In genomic region chr2:161625314-161625919, GRCh38 we compare ENCODE assay signal across 12 cellular contexts. TPM values are rescaled to one million over a fixed set of nuclear protein-coding genes. Genes with fewer than 3 reads are reported as not detected.
DNase-seq lines count a peak whose midpoint lies in the region; ATAC-seq, FAIRE-seq and TF ChIP-seq lines count a peak whose summit lies in the region.
"Had no signal": no experiment of that assay in that cellular context is flagged by ENCODE, and none has a peak within 500 bp of the region (broad histone marks: within the 10 kb centered on the region; RNA-seq: fewer than 3 reads in every experiment).

No MANE protein-coding gene starts in this region.

- no peak for FAIRE-seq in kidney (lab: Jason Lieb, UNC)
- FAIRE-seq: colon had no signal

- CTCF ChIA-PET in activated CD8-positive, alpha-beta T cell treated with anti-CD3 and anti-CD28 coated beads for 36 hours (lab: Charles Lee): interaction anchor here (0.6 to 1.1 kb wide), 3 partner anchors 39 to 221 kb away, joined by 3 to 5 read pairs (median 3); no protein-coding TSS in a partner anchor
- CTCF ChIA-PET in activated CD8-positive, alpha-beta T cell treated with anti-CD3 and anti-CD28 coated beads, Interleukin-2, amount 10 ng/mL, durations not matched to agents 7 days and 5 days (lab: Charles Lee): no interaction called here

- H3K9me3 Mint-ChIP-seq in activated CD8-positive, alpha-beta T cell treated with anti-CD3 and anti-CD28 coated beads for 36 hours: no peaks in the 10 kb centered on the region
- no peaks in the 10 kb centered on the region for H3K9me3 Mint-ChIP-seq in activated CD8-positive, alpha-beta T cell treated with anti-CD3 and anti-CD28 coated beads, Interleukin-2, amount 10 ng/mL, durations not matched to agents 7 days and 5 days (ENCODE audit: insufficient read depth)
- H3K9me3 Mint-ChIP-seq in activated naive CD8-positive, alpha-beta T cell treated with anti-CD3 and anti-CD28 coated beads, Interleukin-2, amount 50 U/mL, for 24 hours: no peaks in the 10 kb centered on the region

- intact Hi-C loops in activated CD8-positive, alpha-beta T cell treated with anti-CD3 and anti-CD28 coated beads for 36 hours (cut with micrococcal nuclease): no loop called here
- intact Hi-C loops in kidney (cut with DNase I): no loop called here

- peak; percentile 61 for ATAC-seq in activated CD8-positive, alpha-beta T cell treated with anti-CD3 and anti-CD28 coated beads for 36 hours
- no peak for ATAC-seq in activated CD8-positive, alpha-beta T cell treated with anti-CD3 and anti-CD28 coated beads, Interleukin-2, amount 10 ng/mL, durations not matched to agents 7 days and 5 days
- ATAC-seq in activated naive CD8-positive, alpha-beta T cell treated with anti-CD3 and anti-CD28 coated beads, Interleukin-2, amount 50 U/mL, for 24 hours: peak; percentile 52
- no peak for ATAC-seq in foreskin keratinocyte
- ATAC-seq: sciatic nerve had no signal

- H3K36me3 ChIP-seq in iPS-20b (ENCODE audit: insufficient read depth, low read depth, low read length): no peaks in the 10 kb centered on the region
- no peaks in the 10 kb centered on the region for H3K36me3 ChIP-seq in kidney (ENCODE audit: control insufficient read depth in 1 of 2, insufficient read depth in 2 of 2, low read length in 2 of 2)

- peak overlapping the region; percentile 95 for H3K4me3 ChIP-seq in iPS-20b (ENCODE audit: low read length)
- no peak overlapping the region for H3K4me3 ChIP-seq in kidney (ENCODE audit: low read length in 2 of 2)

- POLR2A ChIA-PET in activated CD8-positive, alpha-beta T cell treated with anti-CD3 and anti-CD28 coated beads for 36 hours (lab: Charles Lee): interaction anchor here (0.7 kb wide), 1 partner anchor 10 kb away, joined by 3 read pairs; no protein-coding TSS in a partner anchor
- POLR2A ChIA-PET in activated CD8-positive, alpha-beta T cell treated with anti-CD3 and anti-CD28 coated beads, Interleukin-2, amount 10 ng/mL, durations not matched to agents 7 days and 5 days (lab: Charles Lee): no interaction called here

- H3K27ac ChIP-seq in iPS-20b (ENCODE audit: low read length): no peak overlapping the region
- peak overlapping the region; percentile 61 for H3K27ac ChIP-seq in temporal lobe (ENCODE audit: low read depth, low read length)
- no peak overlapping the region for H3K27ac ChIP-seq in kidney (ENCODE audit: low read depth in 2 of 2, low read length in 2 of 2)
- no peak overlapping the region for H3K27ac ChIP-seq in foreskin keratinocyte

- H3K9ac ChIP-seq in iPS-20b (ENCODE audit: low read depth, low read length) (peak overlapping the region; percentile 65; the same call in 1 of the 2 replicates), kidney (ENCODE audit: low read length in 2 of 2) (no peak overlapping the region)

- peaks cover 21% of the 10 kb centered on the region for H3K27me3 ChIP-seq in iPS-20b (ENCODE audit: insufficient read depth, low read length)
- peaks cover 58% of the 10 kb centered on the region for H3K27me3 ChIP-seq in foreskin keratinocyte

- peaks cover 35% of the 10 kb centered on the region for H3K27me3 Mint-ChIP-seq in activated CD8-positive, alpha-beta T cell treated with anti-CD3 and anti-CD28 coated beads for 36 hours
- peaks cover 45% of the 10 kb centered on the region for H3K27me3 Mint-ChIP-seq in activated CD8-positive, alpha-beta T cell treated with anti-CD3 and anti-CD28 coated beads, Interleukin-2, amount 10 ng/mL, durations not matched to agents 7 days and 5 days (ENCODE audit: low read depth)
- peaks cover 33% of the 10 kb centered on the region for H3K27me3 Mint-ChIP-seq in activated naive CD8-positive, alpha-beta T cell treated with anti-CD3 and anti-CD28 coated beads, Interleukin-2, amount 50 U/mL, for 24 hours

- H3K4me1 Mint-ChIP-seq in activated CD8-positive, alpha-beta T cell treated with anti-CD3 and anti-CD28 coated beads for 36 hours (ENCODE audit: low read depth): peaks cover 5% of the 10 kb centered on the region
- H3K4me1 Mint-ChIP-seq in activated CD8-positive, alpha-beta T cell treated with anti-CD3 and anti-CD28 coated beads, Interleukin-2, amount 10 ng/mL, durations not matched to agents 7 days and 5 days (ENCODE audit: low read depth): peaks cover 2% of the 10 kb centered on the region
- H3K4me1 Mint-ChIP-seq in activated naive CD8-positive, alpha-beta T cell treated with anti-CD3 and anti-CD28 coated beads, Interleukin-2, amount 50 U/mL, for 24 hours: peaks cover 4% of the 10 kb centered on the region

- H3K36me3 Mint-ChIP-seq in activated CD8-positive, alpha-beta T cell treated with anti-CD3 and anti-CD28 coated beads for 36 hours (ENCODE audit: low read depth): no peaks in the 10 kb centered on the region
- H3K36me3 Mint-ChIP-seq in activated CD8-positive, alpha-beta T cell treated with anti-CD3 and anti-CD28 coated beads, Interleukin-2, amount 10 ng/mL, durations not matched to agents 7 days and 5 days (ENCODE audit: low read depth): no peaks in the 10 kb centered on the region
- H3K36me3 Mint-ChIP-seq in activated naive CD8-positive, alpha-beta T cell treated with anti-CD3 and anti-CD28 coated beads, Interleukin-2, amount 50 U/mL, for 24 hours (ENCODE audit: low read depth): no peaks in the 10 kb centered on the region

- TF ChIP-seq CTCF in activated CD8-positive, alpha-beta T cell treated with anti-CD3 and anti-CD28 coated beads for 36 hours (IDR thresholded peaks at IDR 0.05): no peak
- no peak for TF ChIP-seq CTCF in kidney (IDR thresholded peaks at IDR 0.05; ENCODE audit: borderline replicate concordance, extremely low read depth, insufficient read depth)
- TF ChIP-seq CTCF in foreskin keratinocyte (conservative IDR thresholded peaks at IDR 0.05): no peak

- DNase-seq in activated CD8-positive, alpha-beta T cell treated with anti-CD3 and anti-CD28 coated beads for 36 hours: peak; percentile 10
- no peak for DNase-seq in activated CD8-positive, alpha-beta T cell treated with anti-CD3 and anti-CD28 coated beads, Interleukin-2, amount 10 ng/mL, durations not matched to agents 7 days and 5 days
- peak; percentile 6 for DNase-seq in activated naive CD8-positive, alpha-beta T cell treated with anti-CD3 and anti-CD28 coated beads, Interleukin-2, amount 50 U/mL, for 24 hours
- DNase-seq in MV-4-11 (lab: John Stamatoyannopoulos, UW) (no peak), kidney (no peak), foreskin keratinocyte (no peak)
- DNase-seq: activated CD4-positive, alpha-beta T cell treated with anti-CD3 and anti-CD28 coated beads for 4 hours; stimulated activated CD8-positive, alpha-beta memory T cell treated with anti-CD3 and anti-CD28 coated beads, Interleukin-4, amount 100 ng/mL, for 48 hours had no signal

- no peak overlapping the region for H3K27ac Mint-ChIP-seq in activated CD8-positive, alpha-beta T cell treated with anti-CD3 and anti-CD28 coated beads for 36 hours
- no peak overlapping the region for H3K27ac Mint-ChIP-seq in activated CD8-positive, alpha-beta T cell treated with anti-CD3 and anti-CD28 coated beads, Interleukin-2, amount 10 ng/mL, durations not matched to agents 7 days and 5 days
- no peak overlapping the region for H3K27ac Mint-ChIP-seq in activated naive CD8-positive, alpha-beta T cell treated with anti-CD3 and anti-CD28 coated beads, Interleukin-2, amount 50 U/mL, for 24 hours

- no peaks in the 10 kb centered on the region; the same call in 1 of the 2 replicates for H3K4me1 ChIP-seq in iPS-20b (ENCODE audit: insufficient read depth, low read length)
- H3K4me1 ChIP-seq in kidney (ENCODE audit: control insufficient read depth in 1 of 2, insufficient read depth in 1 of 2, low read depth in 1 of 2, low read length in 2 of 2): no peaks in the 10 kb centered on the region
- H3K4me1 ChIP-seq in foreskin keratinocyte: no peaks in the 10 kb centered on the region

- H3K9me3 ChIP-seq in iPS-20b (ENCODE audit: insufficient read depth, low read depth, low read length): no peaks in the 10 kb centered on the region
- H3K9me3 ChIP-seq in kidney (ENCODE audit: control insufficient read depth in 1 of 2, low read length in 2 of 2): no peaks in the 10 kb centered on the region

- no peak overlapping the region for H3K4me3 Mint-ChIP-seq in activated CD8-positive, alpha-beta T cell treated with anti-CD3 and anti-CD28 coated beads for 36 hours
- H3K4me3 Mint-ChIP-seq in activated CD8-positive, alpha-beta T cell treated with anti-CD3 and anti-CD28 coated beads, Interleukin-2, amount 10 ng/mL, durations not matched to agents 7 days and 5 days: no peak overlapping the region
- peak overlapping the region; percentile 15 for H3K4me3 Mint-ChIP-seq in activated naive CD8-positive, alpha-beta T cell treated with anti-CD3 and anti-CD28 coated beads, Interleukin-2, amount 50 U/mL, for 24 hours

RNA-seq across cellular contexts. Expression of gene SLC4A10, which starts 1.2 kb away (rescaled TPM):
- 1 to 10 TPM; 3.8 to 4.5 TPM for total RNA-seq in activated CD8-positive, alpha-beta T cell treated with anti-CD3 and anti-CD28 coated beads for 36 hours
- 1 to 10 TPM; 2.8 TPM for total RNA-seq in activated CD8-positive, alpha-beta T cell treated with anti-CD3 and anti-CD28 coated beads, Interleukin-2, amount 10 ng/mL, durations not matched to agents 7 days and 5 days
- total RNA-seq in temporal lobe: 41.8 TPM
- not detected for total RNA-seq in kidney
- not detected for polyA plus RNA-seq in kidney (ENCODE audit: insufficient read depth, low read depth, low replicate concordance)
- total RNA-seq in foreskin keratinocyte: not detected in 2 replicates
- polyA plus RNA-seq in foreskin keratinocyte: not detected in 2 replicates

Comparison
In these comparisons a context has a peak if more than half of its experiments do, and no peak if none do; other contexts are left out.
1. ATAC-seq: peak in activated CD8-positive, alpha-beta T cell treated with anti-CD3 and anti-CD28 coated beads for 36 hours (single experiment) and activated naive CD8-positive, alpha-beta T cell treated with anti-CD3 and anti-CD28 coated beads, Interleukin-2, amount 50 U/mL, for 24 hours (single experiment); none in activated CD8-positive, alpha-beta T cell treated with anti-CD3 and anti-CD28 coated beads, Interleukin-2, amount 10 ng/mL, durations not matched to agents 7 days and 5 days (single experiment) and foreskin keratinocyte (single experiment).
2. DNase-seq: peak in activated CD8-positive, alpha-beta T cell treated with anti-CD3 and anti-CD28 coated beads for 36 hours (single experiment) and activated naive CD8-positive, alpha-beta T cell treated with anti-CD3 and anti-CD28 coated beads, Interleukin-2, amount 50 U/mL, for 24 hours (single experiment); none in activated CD8-positive, alpha-beta T cell treated with anti-CD3 and anti-CD28 coated beads, Interleukin-2, amount 10 ng/mL, durations not matched to agents 7 days and 5 days (single experiment), MV-4-11 (single experiment), kidney (single experiment) and foreskin keratinocyte (0 of 2).